ENCODE assay signal across 1 cellular context in the genomic region with DNA sequence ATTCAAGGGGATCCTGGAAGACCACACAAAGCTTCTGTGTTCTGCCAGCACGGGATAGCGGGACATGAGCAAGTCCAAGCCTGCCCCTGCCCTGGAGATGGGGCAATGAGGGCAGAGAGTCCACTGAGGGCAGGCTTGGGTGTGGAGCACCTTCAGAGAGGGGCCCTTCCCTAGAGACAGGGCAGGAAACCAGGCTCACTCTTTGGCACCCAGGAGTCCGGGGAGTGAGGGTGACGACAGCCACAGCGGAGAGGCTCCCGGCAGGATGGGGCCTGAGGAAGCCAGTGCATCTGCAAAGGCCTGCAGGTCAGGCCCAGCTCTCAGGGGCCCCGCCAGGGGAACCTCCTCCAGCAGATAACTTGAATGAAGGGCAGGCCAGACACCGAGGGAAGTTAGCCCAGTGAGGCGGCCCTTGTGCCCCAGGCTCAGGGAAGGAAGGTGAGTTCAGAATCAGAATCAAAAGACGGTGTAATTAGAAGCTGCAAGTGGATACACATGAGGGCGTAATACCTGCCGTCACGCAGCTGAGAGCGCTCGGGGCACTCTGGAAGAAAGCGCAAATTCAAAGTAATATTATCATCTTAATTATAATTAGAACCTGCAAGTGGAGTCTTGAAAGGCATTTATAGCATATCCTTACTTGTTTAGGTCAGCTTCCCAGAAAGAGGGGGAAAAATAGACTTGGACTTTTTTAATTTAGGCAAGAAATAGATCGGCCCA.
TF ChIP-seq lines count a peak whose summit lies in the region.

No MANE protein-coding gene starts in this region.

TF ChIP-seq in K562, 482 proteins besides CTCF, POLR2A, EP300 and RAD21 (continued from another document):
- TF ChIP-seq, protein P1, sequence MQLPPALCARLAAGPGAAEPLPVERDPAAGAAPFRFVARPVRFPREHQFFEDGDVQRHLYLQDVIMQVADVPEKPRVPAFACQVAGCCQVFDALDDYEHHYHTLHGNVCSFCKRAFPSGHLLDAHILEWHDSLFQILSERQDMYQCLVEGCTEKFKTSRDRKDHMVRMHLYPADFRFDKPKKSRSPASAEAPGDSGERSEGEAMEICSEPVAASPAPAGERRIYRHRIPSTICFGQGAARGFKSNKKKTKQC (CRISPR knock-in tag; IDR thresholded peaks at IDR 0.05), result no peak
- TF ChIP-seq SUPT5H (IDR thresholded peaks at IDR 0.05), result no peak
- no peak for TF ChIP-seq ZNF584 (CRISPR knock-in tag; IDR thresholded peaks at IDR 0.05; ENCODE audit: low read depth)
- no peak for TF ChIP-seq NCOA2 (IDR thresholded peaks at IDR 0.05; ENCODE audit: partially characterized antibody in 2 of 2)
- no peak for TF ChIP-seq MCM5 (IDR thresholded peaks at IDR 0.05; ENCODE audit: low read depth)
- TF ChIP-seq, protein P2, sequence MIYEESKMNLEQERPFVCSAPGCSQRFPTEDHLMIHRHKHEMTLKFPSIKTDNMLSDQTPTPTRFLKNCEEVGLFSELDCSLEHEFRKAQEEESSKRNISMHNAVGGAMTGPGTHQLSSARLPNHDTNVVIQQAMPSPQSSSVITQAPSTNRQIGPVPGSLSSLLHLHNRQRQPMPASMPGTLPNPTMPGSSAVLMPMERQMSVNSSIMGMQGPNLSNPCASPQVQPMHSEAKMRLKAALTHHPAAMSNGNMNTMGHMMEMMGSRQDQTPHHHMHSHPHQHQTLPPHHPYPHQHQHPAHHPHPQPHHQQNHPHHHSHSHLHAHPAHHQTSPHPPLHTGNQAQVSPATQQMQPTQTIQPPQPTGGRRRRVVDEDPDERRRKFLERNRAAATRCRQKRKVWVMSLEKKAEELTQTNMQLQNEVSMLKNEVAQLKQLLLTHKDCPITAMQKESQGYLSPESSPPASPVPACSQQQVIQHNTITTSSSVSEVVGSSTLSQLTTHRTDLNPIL (CRISPR knock-in tag; IDR thresholded peaks at IDR 0.05), result no peak
- TF ChIP-seq HIVEP1 (CRISPR knock-in tag; IDR thresholded peaks at IDR 0.05), result no peak
- no peak for TF ChIP-seq KLF13 (tag; IDR thresholded peaks at IDR 0.05; ENCODE audit: borderline replicate concordance, low read depth)
- no peak for TF ChIP-seq MXI1 (IDR thresholded peaks at IDR 0.05; ENCODE audit: low read depth, low read length)
- TF ChIP-seq, protein P3, sequence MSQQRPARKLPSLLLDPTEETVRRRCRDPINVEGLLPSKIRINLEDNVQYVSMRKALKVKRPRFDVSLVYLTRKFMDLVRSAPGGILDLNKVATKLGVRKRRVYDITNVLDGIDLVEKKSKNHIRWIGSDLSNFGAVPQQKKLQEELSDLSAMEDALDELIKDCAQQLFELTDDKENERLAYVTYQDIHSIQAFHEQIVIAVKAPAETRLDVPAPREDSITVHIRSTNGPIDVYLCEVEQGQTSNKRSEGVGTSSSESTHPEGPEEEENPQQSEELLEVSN (IDR thresholded peaks at IDR 0.05; ENCODE audit: borderline replicate concordance in 1 of 2, extremely low read depth in 1 of 2, insufficient read depth in 1 of 2, insufficient read length in 1 of 2, low read depth in 1 of 2, low read length in 1 of 2, poor library complexity in 1 of 2, severe bottlenecking in 1 of 2), result no peak
- TF ChIP-seq KDM4B (IDR thresholded peaks at IDR 0.05; ENCODE audit: borderline replicate concordance in 2 of 2, low read depth in 1 of 2), result no peak
TF ChIP-seq in K562: peak in this region for 0.
